9 cellular contexts compared by ENCODE assay signal in genomic region chr18:23137788-23138216, GRCh38. TPM values are rescaled to one million over a fixed set of nuclear protein-coding genes. Genes with fewer than 3 reads are reported as not detected.
DNase-seq lines count a peak whose midpoint lies in the region; ATAC-seq and TF ChIP-seq lines count a peak whose summit lies in the region.
"Had no signal": no experiment of that assay in that cellular context is flagged by ENCODE, and none has a peak within 500 bp of the region (broad histone marks: within the 10 kb centered on the region; RNA-seq: fewer than 3 reads in every experiment).

No MANE protein-coding gene starts in this region.

- POLR2A ChIA-PET in OCI-LY7 (lab: Charles Lee), result interaction anchor here (0.9 to 1.9 kb wide), 4 partner anchors 17 to 100 kb away, joined by 3 to 6 read pairs (median 4); no protein-coding TSS in a partner anchor

- peak overlapping the region; percentile 76 for H3K4me3 ChIP-seq in OCI-LY7 (ENCODE audit: low read depth, low read length, poor library complexity, severe bottlenecking)
- H3K4me3 ChIP-seq in left ventricle myocardium inferior, result peak overlapping the region; percentile 75

- H3K36me3 ChIP-seq in OCI-LY7 (ENCODE audit: insufficient read depth, low read length) (peaks cover 19% of the 10 kb centered on the region), left ventricle myocardium inferior (no peaks in the 10 kb centered on the region)

- no peak overlapping the region for H2AFZ ChIP-seq in OCI-LY7 (ENCODE audit: low read length)

- H3K27ac Mint-ChIP-seq in stimulated activated naive B cell treated with anti-CD40 and anti-IgM and Interleukin-4, amounts not matched to agents 10 μg/mL and 1 μg/mL and 100 μg/mL, for 72 hours, result no peak overlapping the region

- peak overlapping the region; percentile 90 for H3K4me2 ChIP-seq in OCI-LY7 (ENCODE audit: low read length)

- peaks cover 66% of the 10 kb centered on the region; the same call in 1 of the 2 replicates for H3K79me2 ChIP-seq in OCI-LY7 (ENCODE audit: insufficient read depth, low read depth, low read length)

- peaks cover 25 to 44% of the 10 kb centered on the region in 2 donors for H3K4me1 Mint-ChIP-seq in stimulated activated naive B cell treated with anti-CD40 and anti-IgM and Interleukin-4, amounts not matched to agents 10 μg/mL and 1 μg/mL and 100 μg/mL, for 72 hours

- no peak for ATAC-seq in stimulated activated naive B cell treated with anti-CD40 and anti-IgM and Interleukin-4, amounts not matched to agents 10 μg/mL and 1 μg/mL and 100 μg/mL, for 72 hours (replicated peaks)
- no peak for ATAC-seq in HG02852 (IDR thresholded peaks at IDR 0.05; ENCODE audit: unreplicated experiment)

- DNase-seq in NCI-H1417 (lab: John Stamatoyannopoulos, UW) (peak; percentile 41 to 67 (median 62)), NCI-H1417 treated with DMSO at 0.1 percent for 48 hours (lab: John Stamatoyannopoulos, UW) (no peak), OCI-LY7 (ENCODE audit: low spot score) (no peak), left ventricle myocardium inferior (no peak), NOMO-1 treated with dmso at 0.1 percent for 144 hours (lab: John Stamatoyannopoulos, UW; ENCODE audit: unreplicated experiment) (no peak)
- no peak for DNase-seq in stimulated activated naive B cell treated with anti-CD40 and anti-IgM and Interleukin-4, amounts not matched to agents 10 μg/mL and 1 μg/mL and 100 μg/mL, for 72 hours
- DNase-seq in stimulated activated CD4-positive, alpha-beta T cell treated with anti-CD3 and anti-CD28 coated beads, Interleukin-1b, Interleukin-23, amount 100 ng/mL, for 48 hours, result no peak
- DNase-seq: 8988T had no signal

- no peaks in the 10 kb centered on the region for H4K20me1 ChIP-seq in OCI-LY7 (ENCODE audit: insufficient read depth, low read length)

- peaks cover 90% of the 10 kb centered on the region for H3K27me3 ChIP-seq in left ventricle myocardium inferior (ENCODE audit: low read depth)

- H3K36me3 Mint-ChIP-seq in stimulated activated naive B cell treated with anti-CD40 and anti-IgM and Interleukin-4, amounts not matched to agents 10 μg/mL and 1 μg/mL and 100 μg/mL, for 72 hours, result peaks cover 7 to 13% of the 10 kb centered on the region in 2 donors

- H3K9me3 ChIP-seq in OCI-LY7 (ENCODE audit: low read length) (no peaks in the 10 kb centered on the region), left ventricle myocardium inferior (replicated peaks) (no peaks in the 10 kb centered on the region)

- TF ChIP-seq CTCF in OCI-LY7 (conservative IDR thresholded peaks at IDR 0.05; ENCODE audit: low read length) (no peak), left ventricle myocardium inferior (IDR thresholded peaks at IDR 0.05; ENCODE audit: borderline replicate concordance) (no peak)

- H3K4me1 ChIP-seq in OCI-LY7 (ENCODE audit: insufficient read depth, low read length, poor library complexity, severe bottlenecking) (peaks cover 70% of the 10 kb centered on the region), left ventricle myocardium inferior (peaks cover 59% of the 10 kb centered on the region)

- no peak overlapping the region for H3K27ac ChIP-seq in OCI-LY7 (ENCODE audit: low read depth, low read length, poor library complexity, severe bottlenecking)
- peak overlapping the region; percentile 76 for H3K27ac ChIP-seq in left ventricle myocardium inferior (replicated peaks)

- CTCF ChIA-PET in OCI-LY7 (lab: Charles Lee; ENCODE audit: unreplicated experiment), result no interaction called here

- H3K27me3 Mint-ChIP-seq in stimulated activated naive B cell treated with anti-CD40 and anti-IgM and Interleukin-4, amounts not matched to agents 10 μg/mL and 1 μg/mL and 100 μg/mL, for 72 hours, result peaks cover 19 to 24% of the 10 kb centered on the region in 2 donors

- intact Hi-C loops in OCI-LY7 (cut with micrococcal nuclease; ENCODE audit: unreplicated experiment), result loop anchor here (5.0 kb wide), 1 partner anchor 449 kb away; the partner anchor contains the start of gene NPC1
- intact Hi-C loops in left ventricle myocardium inferior (cut with micrococcal nuclease), result loop anchor here (10.0 kb wide), 1 partner anchor 97 kb away; no protein-coding TSS in a partner anchor

- no peaks in the 10 kb centered on the region for H3K9me2 ChIP-seq in OCI-LY7 (ENCODE audit: insufficient read depth, low read length)

- H3K4me3 Mint-ChIP-seq in stimulated activated naive B cell treated with anti-CD40 and anti-IgM and Interleukin-4, amounts not matched to agents 10 μg/mL and 1 μg/mL and 100 μg/mL, for 72 hours, result peak overlapping the region; percentile 82 to 86

- no TSS peak for BruUV-seq in OCI-LY7 (replicated peaks; lab: Mats Ljungman, UMichigan)

- no peaks in the 10 kb centered on the region for H3K9me3 Mint-ChIP-seq in stimulated activated naive B cell treated with anti-CD40 and anti-IgM and Interleukin-4, amounts not matched to agents 10 μg/mL and 1 μg/mL and 100 μg/mL, for 72 hours

RNA-seq across cellular contexts. Expression of gene CABLES1, which starts 2.5 kb away (rescaled TPM):
- 20.6 and 34.7 TPM in 2 replicates for total RNA-seq in OCI-LY7 (2014; rRNA removed; shearing (Covaris generic))
- total RNA-seq in OCI-LY7 (2022) (22.0 and 28.7 TPM in 2 replicates), left ventricle myocardium inferior (2.7 TPM)

Comparison
In these comparisons a context has a peak if more than half of its experiments do, and no peak if none do; other contexts are left out.
1. DNase-seq: peak in NCI-H1417 (3 of 3); none in NCI-H1417 treated with DMSO at 0.1 percent for 48 hours (single experiment), OCI-LY7 (single experiment), left ventricle myocardium inferior (single experiment), stimulated activated naive B cell treated with anti-CD40 and anti-IgM and Interleukin-4, amounts not matched to agents 10 μg/mL and 1 μg/mL and 100 μg/mL, for 72 hours (single experiment), NOMO-1 treated with dmso at 0.1 percent for 144 hours (single experiment) and stimulated activated CD4-positive, alpha-beta T cell treated with anti-CD3 and anti-CD28 coated beads, Interleukin-1b, Interleukin-23, amount 100 ng/mL, for 48 hours (single experiment).